9 cellular contexts compared by ENCODE assay signal in genomic region chr17:73343168-73343634, GRCh38. TPM values are rescaled to one million over a fixed set of nuclear protein-coding genes. Genes with fewer than 3 reads are reported as not detected.
DNase-seq lines count a peak whose midpoint lies in the region; ATAC-seq, FAIRE-seq and TF ChIP-seq lines count a peak whose summit lies in the region.
"Had no signal": no experiment of that assay in that cellular context is flagged by ENCODE, and none has a peak within 500 bp of the region (broad histone marks: within the 10 kb centered on the region; RNA-seq: fewer than 3 reads in every experiment).

No MANE protein-coding gene starts in this region.

- no peaks in the 10 kb centered on the region for H3K36me3 Mint-ChIP-seq in activated T-helper 1 cell treated with anti-CD3 and anti-CD28 coated beads, Interleukin-12 subunit alpha, Interleukin-12 subunit beta, Interleukin-2, Interleukin-4 antibody, amounts not matched to agents 30 ng/mL and 10 ng/mL and 1 ng/mL, durations not matched to agents 14 hours and 24 hours and 36 hours (ENCODE audit: low read depth)

- peak; percentile 68 for DNase-seq in HTR-8/SVneo (ENCODE audit: insufficient read length, low spot score)
- peak in 3 of 4 donors; percentile 50 to 54 (median 51) for DNase-seq in body of pancreas
- peak; percentile 100 for DNase-seq in islet precursor cell
- DNase-seq in superior temporal gyrus (ENCODE audit: extremely low spot score), result peak; percentile 78
- no peak for DNase-seq in activated T-helper 1 cell treated with anti-CD3 and anti-CD28 coated beads, Interleukin-12 subunit alpha, Interleukin-12 subunit beta, Interleukin-2, Interleukin-4 antibody, amounts not matched to agents 30 ng/mL and 10 ng/mL and 1 ng/mL, durations not matched to agents 14 hours and 24 hours and 36 hours (ENCODE audit: low spot score)
- no peak for DNase-seq in HUDEP-2 (lab: John Stamatoyannopoulos, UW; ENCODE audit: unreplicated experiment in 76 of 76)

- no peaks in the 10 kb centered on the region for H3K27me3 ChIP-seq in body of pancreas

- WGBS in body of pancreas, 2 donors, result 42 to 44% methylated on average over 16 to 17 of the region's 17 CpGs

- H3K4me3 Mint-ChIP-seq in activated T-helper 1 cell treated with anti-CD3 and anti-CD28 coated beads, Interleukin-12 subunit alpha, Interleukin-12 subunit beta, Interleukin-2, Interleukin-4 antibody, amounts not matched to agents 30 ng/mL and 10 ng/mL and 1 ng/mL, durations not matched to agents 14 hours and 24 hours and 36 hours, result no peak overlapping the region
- H3K4me3 Mint-ChIP-seq: dendritic cell treated with granulocyte-macrophage colony-stimulating factor and Interleukin-4, amounts not matched to agents 40 ng/mL and 50 ng/mL, for 4 days had no signal

- peak; percentile 83 for FAIRE-seq in HTR-8/SVneo (lab: Jason Lieb, UNC)

- H3K27ac ChIP-seq in body of pancreas, result no peak overlapping the region

- TF ChIP-seq CTCF in body of pancreas (IDR thresholded peaks at IDR 0.05), result no peak

- no peak overlapping the region for H3K4me3 ChIP-seq in body of pancreas

- H3K9me3 ChIP-seq in body of pancreas, result no peaks in the 10 kb centered on the region

- peaks cover 23% of the 10 kb centered on the region for H3K4me1 ChIP-seq in body of pancreas

- H3K9me3 Mint-ChIP-seq in activated T-helper 1 cell treated with anti-CD3 and anti-CD28 coated beads, Interleukin-12 subunit alpha, Interleukin-12 subunit beta, Interleukin-2, Interleukin-4 antibody, amounts not matched to agents 30 ng/mL and 10 ng/mL and 1 ng/mL, durations not matched to agents 14 hours and 24 hours and 36 hours, result no peaks in the 10 kb centered on the region
- H3K9me3 Mint-ChIP-seq: dendritic cell treated with granulocyte-macrophage colony-stimulating factor and Interleukin-4, amounts not matched to agents 40 ng/mL and 50 ng/mL, for 4 days had no signal

- intact Hi-C loops in body of pancreas (cut with DNase I), result no loop called here
- intact Hi-C loops in activated T-helper 1 cell treated with anti-CD3 and anti-CD28 coated beads, Interleukin-12 subunit alpha, Interleukin-12 subunit beta, Interleukin-2, Interleukin-4 antibody, amounts not matched to agents 30 ng/mL and 10 ng/mL and 1 ng/mL, durations not matched to agents 14 hours and 24 hours and 36 hours (cut with micrococcal nuclease), result no loop called here

- no peaks in the 10 kb centered on the region for H3K4me1 Mint-ChIP-seq in activated T-helper 1 cell treated with anti-CD3 and anti-CD28 coated beads, Interleukin-12 subunit alpha, Interleukin-12 subunit beta, Interleukin-2, Interleukin-4 antibody, amounts not matched to agents 30 ng/mL and 10 ng/mL and 1 ng/mL, durations not matched to agents 14 hours and 24 hours and 36 hours (ENCODE audit: low read depth)

- H3K36me3 ChIP-seq in body of pancreas (replicated peaks in 1 of 2; ENCODE audit: insufficient read depth in 1 of 2, low read depth in 2 of 2), result no peaks in the 10 kb centered on the region

- ATAC-seq in body of pancreas (no peak), GM18517 (IDR thresholded peaks at IDR 0.05; ENCODE audit: unreplicated experiment) (no peak), GM18520 (IDR thresholded peaks at IDR 0.05; ENCODE audit: unreplicated experiment) (no peak)

- H3K27ac Mint-ChIP-seq in activated T-helper 1 cell treated with anti-CD3 and anti-CD28 coated beads, Interleukin-12 subunit alpha, Interleukin-12 subunit beta, Interleukin-2, Interleukin-4 antibody, amounts not matched to agents 30 ng/mL and 10 ng/mL and 1 ng/mL, durations not matched to agents 14 hours and 24 hours and 36 hours, result no peak overlapping the region
- H3K27ac Mint-ChIP-seq: dendritic cell treated with granulocyte-macrophage colony-stimulating factor and Interleukin-4, amounts not matched to agents 40 ng/mL and 50 ng/mL, for 4 days had no signal

- TF ChIP-seq POLR2A in body of pancreas (IDR thresholded peaks at IDR 0.05), result no peak

- peaks cover 6% of the 10 kb centered on the region for H3K27me3 Mint-ChIP-seq in activated T-helper 1 cell treated with anti-CD3 and anti-CD28 coated beads, Interleukin-12 subunit alpha, Interleukin-12 subunit beta, Interleukin-2, Interleukin-4 antibody, amounts not matched to agents 30 ng/mL and 10 ng/mL and 1 ng/mL, durations not matched to agents 14 hours and 24 hours and 36 hours (ENCODE audit: insufficient read depth)
- H3K27me3 Mint-ChIP-seq: dendritic cell treated with granulocyte-macrophage colony-stimulating factor and Interleukin-4, amounts not matched to agents 40 ng/mL and 50 ng/mL, for 4 days had no signal

RNA-seq across cellular contexts. Expression of gene CDC42EP4, which starts 31.4 kb away (rescaled TPM):
- 10 to 100 TPM; 47.0 to 60.6 TPM for total RNA-seq in body of pancreas
- total RNA-seq in activated T-helper 1 cell treated with anti-CD3 and anti-CD28 coated beads, Interleukin-12 subunit alpha, Interleukin-12 subunit beta, Interleukin-2, Interleukin-4 antibody, amounts not matched to agents 30 ng/mL and 10 ng/mL and 1 ng/mL, durations not matched to agents 14 hours and 24 hours and 36 hours, result 0.78 and 1.1 TPM in 2 replicates

Comparison
In these comparisons a context has a peak if more than half of its experiments do, and no peak if none do; other contexts are left out.
1. DNase-seq: peak in HTR-8/SVneo (single experiment), body of pancreas (3 of 4), islet precursor cell (single experiment) and superior temporal gyrus (single experiment); none in activated T-helper 1 cell treated with anti-CD3 and anti-CD28 coated beads, Interleukin-12 subunit alpha, Interleukin-12 subunit beta, Interleukin-2, Interleukin-4 antibody, amounts not matched to agents 30 ng/mL and 10 ng/mL and 1 ng/mL, durations not matched to agents 14 hours and 24 hours and 36 hours (single experiment) and HUDEP-2 (0 of 76).
2. RNA of gene CDC42EP4, which starts 31.4 kb away (total RNA-seq): 47.0 to 60.6 TPM in body of pancreas; 0.78 to 1.1 TPM in activated T-helper 1 cell treated with anti-CD3 and anti-CD28 coated beads, Interleukin-12 subunit alpha, Interleukin-12 subunit beta, Interleukin-2, Interleukin-4 antibody, amounts not matched to agents 30 ng/mL and 10 ng/mL and 1 ng/mL, durations not matched to agents 14 hours and 24 hours and 36 hours; every median in the first group is over 10 times any median in the second.